Comparison of ENCODE assay signal across 2 cellular contexts in genomic region chr12:75986001-75986739, GRCh38.
TF ChIP-seq lines count a peak whose summit lies in the region.

No MANE protein-coding gene starts in this region.

TF ChIP-seq in K562, 482 proteins besides CTCF, POLR2A, EP300 and RAD21 (continued from another document):
- TF ChIP-seq, protein P1, sequence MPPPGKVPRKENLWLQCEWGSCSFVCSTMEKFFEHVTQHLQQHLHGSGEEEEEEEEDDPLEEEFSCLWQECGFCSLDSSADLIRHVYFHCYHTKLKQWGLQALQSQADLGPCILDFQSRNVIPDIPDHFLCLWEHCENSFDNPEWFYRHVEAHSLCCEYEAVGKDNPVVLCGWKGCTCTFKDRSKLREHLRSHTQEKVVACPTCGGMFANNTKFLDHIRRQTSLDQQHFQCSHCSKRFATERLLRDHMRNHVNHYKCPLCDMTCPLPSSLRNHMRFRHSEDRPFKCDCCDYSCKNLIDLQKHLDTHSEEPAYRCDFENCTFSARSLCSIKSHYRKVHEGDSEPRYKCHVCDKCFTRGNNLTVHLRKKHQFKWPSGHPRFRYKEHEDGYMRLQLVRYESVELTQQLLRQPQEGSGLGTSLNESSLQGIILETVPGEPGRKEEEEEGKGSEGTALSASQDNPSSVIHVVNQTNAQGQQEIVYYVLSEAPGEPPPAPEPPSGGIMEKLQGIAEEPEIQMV (tag; conservative IDR thresholded peaks at IDR 0.05; ENCODE audit: low read depth), result no peak
- no peak for TF ChIP-seq WHSC1 (IDR thresholded peaks at IDR 0.05; ENCODE audit: low read length)

TF ChIP-seq in HEK293T, 16 proteins besides CTCF, POLR2A, EP300 and RAD21 (continued from another document):
- TF ChIP-seq CTBP1 (IDR thresholded peaks at IDR 0.05; ENCODE audit: borderline replicate concordance), result no peak
- no peak for TF ChIP-seq ZNF384 (IDR thresholded peaks at IDR 0.05)
- no peak for TF ChIP-seq SP1 (IDR thresholded peaks at IDR 0.05)
- no peak for TF ChIP-seq ARNT (IDR thresholded peaks at IDR 0.05)
- no peak for TF ChIP-seq L3MBTL2 (conservative IDR thresholded peaks at IDR 0.05)
